Comparison of ENCODE assay signal across 7 cellular contexts in the genomic region with DNA sequence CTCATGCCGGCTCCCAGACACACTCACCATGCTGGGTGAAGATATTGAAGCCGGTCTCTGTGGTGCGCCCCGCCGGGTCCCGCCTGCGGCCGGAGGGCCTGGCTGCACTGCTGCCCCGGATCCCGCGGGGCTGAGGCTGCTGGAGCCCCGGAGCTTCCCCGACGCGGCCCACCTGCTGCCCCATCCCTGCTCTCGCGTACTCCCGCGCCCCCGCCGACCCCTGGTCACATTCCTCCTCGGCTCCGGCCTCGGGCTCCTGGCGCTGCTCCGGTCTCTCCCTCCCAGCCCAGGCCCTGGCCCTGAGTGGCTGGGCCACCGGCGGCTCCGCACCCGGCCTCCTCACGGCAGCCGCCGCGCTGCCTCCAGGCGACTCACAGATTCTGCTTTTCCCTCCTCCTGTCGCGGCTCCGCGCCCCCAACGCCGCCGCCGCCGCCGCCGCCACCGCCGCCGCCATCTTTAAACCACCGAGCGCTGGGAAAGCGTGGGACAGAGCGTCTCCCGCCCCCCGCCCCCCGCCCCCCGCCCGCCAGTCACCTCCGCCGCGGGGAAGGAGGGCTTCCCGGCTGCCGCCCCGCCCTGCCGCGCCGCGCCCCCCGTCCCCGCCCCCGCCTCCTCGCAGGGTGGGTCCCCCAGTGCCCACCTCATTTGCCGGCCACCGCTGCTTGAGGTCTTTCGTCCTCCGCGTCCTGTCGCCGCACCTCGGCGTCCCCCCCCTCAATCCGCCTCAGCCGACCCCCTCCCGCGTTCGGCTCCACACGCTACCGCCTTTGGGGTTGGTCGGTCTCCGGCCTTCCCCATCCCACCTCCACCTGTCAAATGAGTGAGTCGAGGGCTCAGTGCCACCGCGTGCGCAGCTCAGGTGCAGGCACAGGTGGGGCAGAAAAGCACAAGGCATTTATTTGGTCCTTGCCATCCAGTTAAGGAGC. TPM values are rescaled to one million over a fixed set of nuclear protein-coding genes. Genes with fewer than 3 reads are reported as not detected.
A peak's percentile ranks its signal among the peaks of the same experiment; 100 is the strongest.
DNase-seq lines count a peak whose midpoint lies in the region; ATAC-seq, FAIRE-seq and TF ChIP-seq lines count a peak whose summit lies in the region.

A gene (minus strand): TSS at position 464 of the 927 bp plus-strand sequence. CDS start 280 bp downstream, at position 184.

- H3K4me3 Mint-ChIP-seq in chondrocyte (ENCODE audit: unreplicated experiment) = peak within 1 kb of the TSS; percentile 95

- peaks cover 6 to 29% of the 10 kb centered on the region in 2 donors for H3K4me1 ChIP-seq in left lung

- H3K36me3 Mint-ChIP-seq in chondrocyte (ENCODE audit: low read depth) = no peaks in the 10 kb centered on the region

- no peaks in the 10 kb centered on the region for H3K27me3 ChIP-seq in left lung

- H3K4me1 Mint-ChIP-seq in chondrocyte (ENCODE audit: low read depth) = peaks cover 34% of the 10 kb centered on the region

- peak; percentile 69 for DNase-seq in GM12892 (ENCODE audit: insufficient read length)
- DNase-seq in NCI-H187 treated with DMSO at 0.1 percent for 48 hours (lab: John Stamatoyannopoulos, UW) = peak; percentile 64
- DNase-seq in activated CD4-positive, alpha-beta T cell treated with anti-CD3 and anti-CD28 coated beads for 1 hour = peak; percentile 43
- DNase-seq in chondrocyte (ENCODE audit: low spot score) = no peak
- DNase-seq in left lung = peak; percentile 51 to 88
- peak; percentile 53 for DNase-seq in stimulated activated CD4-positive, alpha-beta T cell treated with anti-CD3 and anti-CD28 coated beads, Interleukin-4, amount 100 ng/mL, for 24 hours

- intact Hi-C loops in left lung (cut with DNase I) = no loop called here

- H3K36me3 ChIP-seq in left lung = peaks cover 0 to 5% of the 10 kb centered on the region in 2 donors

- no peak for FAIRE-seq in GM12892 (lab: Jason Lieb, UNC)

- TF ChIP-seq POLR2A in GM12892 (IDR thresholded peaks at IDR 0.05; ENCODE audit: low read depth, low read length) = 0 out of 2 replicates have a peak, but pooled peaks have one; percentile 38

- TF ChIP-seq CTCF in chondrocyte (IDR thresholded peaks at IDR 0.05) (no peak), left lung (IDR thresholded peaks at IDR 0.05) (no peak)

- no peaks in the 10 kb centered on the region for H3K27me3 Mint-ChIP-seq in chondrocyte (ENCODE audit: low read depth)

- peak within 1 kb of the TSS; percentile 94 to 96 for H3K4me3 ChIP-seq in left lung

- H3K27ac ChIP-seq in left lung = peak within 1 kb of the TSS; percentile 83 to 85

- ATAC-seq in HG02610 (IDR thresholded peaks at IDR 0.05; ENCODE audit: unreplicated experiment) = peak; percentile 40
- ATAC-seq in left lung = peak; percentile 84

- peak within 1 kb of the TSS; percentile 87 for H3K27ac Mint-ChIP-seq in chondrocyte (ENCODE audit: unreplicated experiment)

- no peaks in the 10 kb centered on the region for H3K9me3 Mint-ChIP-seq in chondrocyte (ENCODE audit: low read depth)

- no peaks in the 10 kb centered on the region for H3K9me3 ChIP-seq in left lung

RNA-seq across cellular contexts. Expression of the gene that starts here (rescaled TPM):
- 2.7 TPM for polyA plus RNA-seq in GM12892 (2012; ENCODE audit: missing spikeins)
- total RNA-seq in chondrocyte (23.1 to 29.9 TPM (median 24.5 TPM) in 3 replicates), left lung (10 to 100 TPM; 25.3 to 33.4 TPM)
